In the genomic region with DNA sequence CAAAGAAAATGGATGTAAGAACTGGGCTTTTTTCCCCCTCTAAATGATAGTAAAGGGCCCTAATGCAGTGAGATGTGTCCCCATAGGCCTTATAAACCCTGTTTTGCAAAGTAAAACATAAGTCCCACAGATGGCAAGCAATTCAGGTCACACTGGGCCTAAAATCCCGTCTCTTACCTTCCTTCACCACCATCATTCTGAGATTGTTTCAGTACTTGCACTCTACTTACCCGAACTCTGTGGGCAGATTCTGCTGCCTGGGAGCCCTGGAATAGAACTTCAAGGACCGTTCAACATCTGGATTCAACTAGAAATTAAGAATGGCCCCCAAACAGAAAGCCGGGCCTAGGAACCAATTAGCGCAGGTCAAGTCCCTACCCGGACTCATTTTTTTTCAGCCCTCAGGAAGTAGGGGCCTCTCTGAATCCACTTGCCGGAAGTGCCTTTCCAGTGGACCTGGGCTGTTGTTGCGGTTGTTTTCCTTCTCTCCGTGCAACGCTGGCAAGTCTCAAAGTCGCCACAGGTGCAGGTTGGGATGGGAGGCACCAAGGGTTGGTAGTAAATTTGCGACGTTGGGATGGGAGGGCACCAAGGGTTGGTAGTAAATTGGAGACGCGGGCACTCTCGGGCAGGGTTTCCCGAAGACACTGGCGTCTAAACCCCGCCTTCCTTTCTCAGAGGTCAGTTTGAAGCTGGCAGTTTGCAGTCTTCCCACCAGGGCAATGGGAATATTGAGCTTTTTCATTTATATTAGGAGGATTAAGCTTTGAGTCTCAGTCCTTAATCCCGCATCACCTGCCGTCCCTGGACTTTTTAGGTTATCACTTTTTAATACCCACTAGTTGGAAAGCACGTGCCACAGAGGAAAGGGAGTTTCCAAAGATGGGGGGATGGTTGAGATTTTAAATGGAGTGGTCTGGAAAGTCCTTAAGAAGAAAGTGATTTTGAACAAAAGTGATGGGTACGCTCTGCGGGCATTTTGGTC, we compare ENCODE assay signal across 1 cellular context.
TF ChIP-seq lines count a peak whose summit lies in the region.

TSS of gene TMEM69 (plus strand) at position 429 of the 985 bp plus-strand sequence. CDS start 2,888 bp downstream, outside the sequence.

TF ChIP-seq in SK-N-SH, 30 proteins besides CTCF, POLR2A, EP300 and RAD21 (continued from another document):
- TF ChIP-seq, protein P1, sequence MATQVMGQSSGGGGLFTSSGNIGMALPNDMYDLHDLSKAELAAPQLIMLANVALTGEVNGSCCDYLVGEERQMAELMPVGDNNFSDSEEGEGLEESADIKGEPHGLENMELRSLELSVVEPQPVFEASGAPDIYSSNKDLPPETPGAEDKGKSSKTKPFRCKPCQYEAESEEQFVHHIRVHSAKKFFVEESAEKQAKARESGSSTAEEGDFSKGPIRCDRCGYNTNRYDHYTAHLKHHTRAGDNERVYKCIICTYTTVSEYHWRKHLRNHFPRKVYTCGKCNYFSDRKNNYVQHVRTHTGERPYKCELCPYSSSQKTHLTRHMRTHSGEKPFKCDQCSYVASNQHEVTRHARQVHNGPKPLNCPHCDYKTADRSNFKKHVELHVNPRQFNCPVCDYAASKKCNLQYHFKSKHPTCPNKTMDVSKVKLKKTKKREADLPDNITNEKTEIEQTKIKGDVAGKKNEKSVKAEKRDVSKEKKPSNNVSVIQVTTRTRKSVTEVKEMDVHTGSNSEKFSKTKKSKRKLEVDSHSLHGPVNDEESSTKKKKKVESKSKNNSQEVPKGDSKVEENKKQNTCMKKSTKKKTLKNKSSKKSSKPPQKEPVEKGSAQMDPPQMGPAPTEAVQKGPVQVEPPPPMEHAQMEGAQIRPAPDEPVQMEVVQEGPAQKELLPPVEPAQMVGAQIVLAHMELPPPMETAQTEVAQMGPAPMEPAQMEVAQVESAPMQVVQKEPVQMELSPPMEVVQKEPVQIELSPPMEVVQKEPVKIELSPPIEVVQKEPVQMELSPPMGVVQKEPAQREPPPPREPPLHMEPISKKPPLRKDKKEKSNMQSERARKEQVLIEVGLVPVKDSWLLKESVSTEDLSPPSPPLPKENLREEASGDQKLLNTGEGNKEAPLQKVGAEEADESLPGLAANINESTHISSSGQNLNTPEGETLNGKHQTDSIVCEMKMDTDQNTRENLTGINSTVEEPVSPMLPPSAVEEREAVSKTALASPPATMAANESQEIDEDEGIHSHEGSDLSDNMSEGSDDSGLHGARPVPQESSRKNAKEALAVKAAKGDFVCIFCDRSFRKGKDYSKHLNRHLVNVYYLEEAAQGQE (IDR thresholded peaks at IDR 0.05; ENCODE audit: low read depth, low read length): peak; percentile 32; the same call in 1 of the 2 replicates
- TF ChIP-seq SMC3 (IDR thresholded peaks at IDR 0.05; ENCODE audit: low read depth, low read length) (no peak), CHD2 (IDR thresholded peaks at IDR 0.05; ENCODE audit: low read length, partially characterized antibody) (peak; percentile 60), POLR2AphosphoS5 (IDR thresholded peaks at IDR 0.05; ENCODE audit: low read depth, low read length) (peak; percentile 92), MAX (IDR thresholded peaks at IDR 0.05; ENCODE audit: low read depth) (peak; percentile 79; the same call in 1 of the 2 replicates), MEF2A (IDR thresholded peaks at IDR 0.05; ENCODE audit: borderline replicate concordance, low read depth) (no peak), RFX5 (IDR thresholded peaks at IDR 0.05; ENCODE audit: low read length) (0 out of 2 replicates have a peak, but pooled peaks have one; percentile 38), RCOR1 (IDR thresholded peaks at IDR 0.05; ENCODE audit: low read length) (no peak; the same call in none of the 2 replicates), EZH2phosphoT487 (IDR thresholded peaks at IDR 0.05; ENCODE audit: borderline replicate concordance, low read depth) (no peak), GATA2 (CRISPR knock-in tag; IDR thresholded peaks at IDR 0.05) (no peak), MXI1 (IDR thresholded peaks at IDR 0.05; ENCODE audit: low read depth, low read length) (0 out of 2 replicates have a peak, but pooled peaks have one; percentile 75), TAF1 (IDR thresholded peaks at IDR 0.05; ENCODE audit: borderline replicate concordance, low read depth, low read length) (peak; percentile 93), NRF1 (IDR thresholded peaks at IDR 0.05; ENCODE audit: low read depth, low read length) (no peak), NFIC (IDR thresholded peaks at IDR 0.05; ENCODE audit: borderline replicate concordance) (no peak), YY1 (IDR thresholded peaks at IDR 0.05; ENCODE audit: low read depth) (peak; percentile 72; the same call in 1 of the 2 replicates), JUND (IDR thresholded peaks at IDR 0.05) (no peak), FOXM1 (IDR thresholded peaks at IDR 0.05; ENCODE audit: low read depth) (no peak), SIN3A (IDR thresholded peaks at IDR 0.05; ENCODE audit: borderline replicate concordance, low read depth, low read length) (peak; percentile 81; the same call in 1 of the 2 replicates), TEAD4 (IDR thresholded peaks at IDR 0.05; ENCODE audit: borderline replicate concordance, insufficient read depth) (no peak), FOXJ3 (CRISPR knock-in tag; IDR thresholded peaks at IDR 0.05) (peak; percentile 35; the same call in 1 of the 2 replicates), GABPA (IDR thresholded peaks at IDR 0.05; ENCODE audit: low read depth) (peak; percentile 95), RXRA (IDR thresholded peaks at IDR 0.05; ENCODE audit: borderline replicate concordance, low read depth) (no peak), TCF12 (IDR thresholded peaks at IDR 0.05) (peak; percentile 34; the same call in 1 of the 2 replicates)
- TF ChIP-seq, protein P2, sequence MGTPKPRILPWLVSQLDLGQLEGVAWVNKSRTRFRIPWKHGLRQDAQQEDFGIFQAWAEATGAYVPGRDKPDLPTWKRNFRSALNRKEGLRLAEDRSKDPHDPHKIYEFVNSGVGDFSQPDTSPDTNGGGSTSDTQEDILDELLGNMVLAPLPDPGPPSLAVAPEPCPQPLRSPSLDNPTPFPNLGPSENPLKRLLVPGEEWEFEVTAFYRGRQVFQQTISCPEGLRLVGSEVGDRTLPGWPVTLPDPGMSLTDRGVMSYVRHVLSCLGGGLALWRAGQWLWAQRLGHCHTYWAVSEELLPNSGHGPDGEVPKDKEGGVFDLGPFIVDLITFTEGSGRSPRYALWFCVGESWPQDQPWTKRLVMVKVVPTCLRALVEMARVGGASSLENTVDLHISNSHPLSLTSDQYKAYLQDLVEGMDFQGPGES (IDR thresholded peaks at IDR 0.05; ENCODE audit: low read depth, low read length): no peak
- TF ChIP-seq, protein P3, sequence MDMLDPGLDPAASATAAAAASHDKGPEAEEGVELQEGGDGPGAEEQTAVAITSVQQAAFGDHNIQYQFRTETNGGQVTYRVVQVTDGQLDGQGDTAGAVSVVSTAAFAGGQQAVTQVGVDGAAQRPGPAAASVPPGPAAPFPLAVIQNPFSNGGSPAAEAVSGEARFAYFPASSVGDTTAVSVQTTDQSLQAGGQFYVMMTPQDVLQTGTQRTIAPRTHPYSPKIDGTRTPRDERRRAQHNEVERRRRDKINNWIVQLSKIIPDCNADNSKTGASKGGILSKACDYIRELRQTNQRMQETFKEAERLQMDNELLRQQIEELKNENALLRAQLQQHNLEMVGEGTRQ (IDR thresholded peaks at IDR 0.05; ENCODE audit: borderline replicate concordance, low read depth, low read length): no peak
- TF ChIP-seq, protein P4, sequence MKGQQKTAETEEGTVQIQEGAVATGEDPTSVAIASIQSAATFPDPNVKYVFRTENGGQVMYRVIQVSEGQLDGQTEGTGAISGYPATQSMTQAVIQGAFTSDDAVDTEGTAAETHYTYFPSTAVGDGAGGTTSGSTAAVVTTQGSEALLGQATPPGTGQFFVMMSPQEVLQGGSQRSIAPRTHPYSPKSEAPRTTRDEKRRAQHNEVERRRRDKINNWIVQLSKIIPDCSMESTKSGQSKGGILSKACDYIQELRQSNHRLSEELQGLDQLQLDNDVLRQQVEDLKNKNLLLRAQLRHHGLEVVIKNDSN (IDR thresholded peaks at IDR 0.05; ENCODE audit: borderline replicate concordance, low read depth): no peak
